21 cellular contexts compared by ENCODE assay signal in genomic region chr2:148490840-148491439, GRCh38.
DNase-seq lines count a peak whose midpoint lies in the region; ATAC-seq, FAIRE-seq and TF ChIP-seq lines count a peak whose summit lies in the region.
"Had no signal": no experiment of that assay in that cellular context is flagged by ENCODE, and none has a peak within 500 bp of the region (broad histone marks: within the 10 kb centered on the region; RNA-seq: fewer than 3 reads in every experiment).

No MANE protein-coding gene starts in this region.

- H2BK120ac ChIP-seq in trophoblast cell (ENCODE audit: insufficient read depth, low read length, poor library complexity), result no peak overlapping the region

- TF ChIP-seq EP300 in SK-N-SH (IDR thresholded peaks at IDR 0.05; ENCODE audit: borderline replicate concordance in 1 of 2, low read depth in 1 of 2, low read length in 1 of 2) (peak in 1 of 2 experiments; percentile 55; a peak in 1 of 4 replicates), upper lobe of left lung (IDR thresholded peaks at IDR 0.05) (no peak)

- H4K91ac ChIP-seq in trophoblast cell (ENCODE audit: low read depth, low read length), result no peak overlapping the region

- H3K4me1 ChIP-seq in SK-N-SH (ENCODE audit: control insufficient read depth in 1 of 2, insufficient read depth in 2 of 2, low read depth in 1 of 2, low read length in 1 of 2), result peaks cover 0 to 10% of the 10 kb centered on the region in 2 experiments; a peak in 3 of 4 replicates
- no peaks in the 10 kb centered on the region for H3K4me1 ChIP-seq in hepatocyte (ENCODE audit: insufficient read depth)
- H3K4me1 ChIP-seq in trophoblast cell (ENCODE audit: control insufficient read depth in 1 of 2, insufficient read depth in 2 of 2, low read length in 2 of 2), result no peaks in the 10 kb centered on the region
- no peaks in the 10 kb centered on the region for H3K4me1 ChIP-seq in upper lobe of left lung

- H4K12ac ChIP-seq in trophoblast cell (ENCODE audit: low read depth, low read length), result no peak overlapping the region

- H3K9me2 ChIP-seq in SK-N-SH, result no peaks in the 10 kb centered on the region
- no peaks in the 10 kb centered on the region for H3K9me2 ChIP-seq in hepatocyte (replicated peaks; ENCODE audit: insufficient read depth)

- no peak for TF ChIP-seq POLR2A in erythroblast (IDR thresholded peaks at IDR 0.05; ENCODE audit: low read length)
- no peak for TF ChIP-seq POLR2A in upper lobe of left lung (IDR thresholded peaks at IDR 0.05)

- H3K9me3 ChIP-seq in SK-N-SH, result no peaks in the 10 kb centered on the region
- no peaks in the 10 kb centered on the region for H3K9me3 ChIP-seq in hepatocyte (ENCODE audit: low read depth)
- H3K9me3 ChIP-seq in trophoblast cell (ENCODE audit: insufficient read depth, low read depth, low read length), result no peaks in the 10 kb centered on the region
- no peaks in the 10 kb centered on the region for H3K9me3 ChIP-seq in upper lobe of left lung
- H3K9me3 ChIP-seq: BLaER1 had no signal

- no peaks in the 10 kb centered on the region for H3K79me1 ChIP-seq in trophoblast cell (ENCODE audit: low read length)

- no peak overlapping the region for H2AK5ac ChIP-seq in trophoblast cell (ENCODE audit: low read length)

- 56% methylated on average over 4 of the region's 4 CpGs for WGBS in SK-N-SH (ENCODE audit: low lambda C conversion rate)
- 56% methylated on average over 4 of the region's 4 CpGs for WGBS in hepatocyte (ENCODE audit: low lambda C conversion rate, missing lambda C conversion rate)
- WGBS in trophoblast cell (ENCODE audit: extremely low coverage, insufficient coverage, insufficient read length), result no CpG with 5 or more reads among the region's 4 CpGs
- WGBS in upper lobe of left lung, 2 donors, result 89 to 95% methylated on average over 4 of the region's 4 CpGs

- H3K18ac ChIP-seq in trophoblast cell (ENCODE audit: low read length), result no peak overlapping the region

- TF ChIP-seq RAD21 in SK-N-SH (IDR thresholded peaks at IDR 0.05; ENCODE audit: low read length), result no peak; the same call in 1 of the 2 replicates

- H3K36me3 ChIP-seq in SK-N-SH (replicated peaks in 1 of 2; ENCODE audit: control insufficient read depth in 1 of 2, insufficient read depth in 2 of 2, low read length in 1 of 2) (peaks cover 0 to 5% of the 10 kb centered on the region in 2 experiments), hepatocyte (replicated peaks; ENCODE audit: insufficient read depth, low read depth) (no peaks in the 10 kb centered on the region), trophoblast cell (ENCODE audit: control insufficient read depth in 1 of 2, insufficient read depth in 2 of 2, low read length in 2 of 2) (peaks cover 2 to 4% of the 10 kb centered on the region in 2 experiments), upper lobe of left lung (peaks cover 0 to 8% (median 4%) of the 10 kb centered on the region in 4 donors)

- no peak overlapping the region for H3K23ac ChIP-seq in trophoblast cell (ENCODE audit: low read length)

- no peaks in the 10 kb centered on the region for H3K27me3 ChIP-seq in SK-N-SH (ENCODE audit: insufficient read depth)
- H3K27me3 ChIP-seq in hepatocyte, result no peaks in the 10 kb centered on the region
- no peaks in the 10 kb centered on the region for H3K27me3 ChIP-seq in trophoblast cell (ENCODE audit: insufficient read depth, low read length)
- H3K27me3 ChIP-seq in upper lobe of left lung, result no peaks in the 10 kb centered on the region
- H3K27me3 ChIP-seq: BLaER1 had no signal

- no peak overlapping the region for H3K4ac ChIP-seq in trophoblast cell (ENCODE audit: low read depth, low read length)

- H3F3A ChIP-seq in SK-N-SH (replicated peaks; ENCODE audit: insufficient read depth), result no peaks in the 10 kb centered on the region

- peak; percentile 59 for FAIRE-seq in urothelium cell line (lab: Jason Lieb, UNC)
- FAIRE-seq: A204.1, GM12892, GM18507 had no signal

- no peak overlapping the region for H3K14ac ChIP-seq in trophoblast cell (ENCODE audit: low read length)

- H3K4me3 ChIP-seq in SK-N-SH (ENCODE audit: low read depth in 2 of 2, low read length in 1 of 2), result no peak overlapping the region
- no peak overlapping the region for H3K4me3 ChIP-seq in hepatocyte
- no peak overlapping the region for H3K4me3 ChIP-seq in trophoblast cell (ENCODE audit: low read depth, low read length)
- H3K4me3 ChIP-seq in upper lobe of left lung, result no peak overlapping the region
- H3K4me3 ChIP-seq: BLaER1, GM23248 had no signal

- no peaks in the 10 kb centered on the region for H4K20me1 ChIP-seq in SK-N-SH (ENCODE audit: insufficient read depth)
- H4K20me1 ChIP-seq in hepatocyte (ENCODE audit: insufficient read depth, poor library complexity, severe bottlenecking), result no peaks in the 10 kb centered on the region
- H4K20me1 ChIP-seq: BLaER1 had no signal

- H3K9ac ChIP-seq in SK-N-SH (no peak overlapping the region), trophoblast cell (ENCODE audit: low read length) (peak overlapping the region; percentile 65)
- H3K9ac ChIP-seq: BLaER1, GM23248 had no signal

- ATAC-seq in HG03521 (IDR thresholded peaks at IDR 0.05; ENCODE audit: unreplicated experiment), result no peak
- ATAC-seq in upper lobe of left lung (ENCODE audit: low FRiP score in 2 of 2), result no peak

- H2BK5ac ChIP-seq in trophoblast cell (ENCODE audit: low read depth, low read length, poor library complexity), result no peak overlapping the region

- CTCF ChIA-PET in SK-N-SH (lab: Yijun Ruan, JAX), result no interaction called here

- H3K27ac ChIP-seq in SK-N-SH (ENCODE audit: low read depth in 2 of 2, low read length in 1 of 2) (no peak overlapping the region), hepatocyte (peak overlapping the region; percentile 24), trophoblast cell (ENCODE audit: low read depth, low read length) (no peak overlapping the region), upper lobe of left lung (no peak overlapping the region)
- H3K27ac ChIP-seq: BLaER1, GM23248, HL-60 had no signal

- no peak overlapping the region for H4K8ac ChIP-seq in trophoblast cell (ENCODE audit: low read depth, low read length)

- H3K79me2 ChIP-seq in SK-N-SH (ENCODE audit: insufficient read depth), result no peaks in the 10 kb centered on the region
- no peaks in the 10 kb centered on the region for H3K79me2 ChIP-seq in hepatocyte
- H3K79me2 ChIP-seq in trophoblast cell (ENCODE audit: control insufficient read depth, insufficient read depth, low read length, poor library complexity), result no peaks in the 10 kb centered on the region

- H3K4me2 ChIP-seq in SK-N-SH (no peak overlapping the region), hepatocyte (no peak overlapping the region), trophoblast cell (ENCODE audit: low read length) (no peak overlapping the region)
- H3K4me2 ChIP-seq: BLaER1 had no signal

- no peak overlapping the region for H2BK12ac ChIP-seq in trophoblast cell (ENCODE audit: low read length)

- TF ChIP-seq CTCF in SK-N-SH (IDR thresholded peaks at IDR 0.05) (no peak), hepatocyte (IDR thresholded peaks at IDR 0.05; ENCODE audit: poor library complexity) (no peak), upper lobe of left lung (IDR thresholded peaks at IDR 0.05) (no peak)

- DNase-seq in SK-N-SH, result peak; percentile 55
- no peak for DNase-seq in hepatocyte (ENCODE audit: low spot score)
- no peak for DNase-seq in trophoblast cell
- no peak for DNase-seq in urothelium cell line (ENCODE audit: low spot score)
- DNase-seq in erythroblast (lab: John Stamatoyannopoulos, UW), result no peak
- DNase-seq in stimulated activated CD4-positive, alpha-beta T cell treated with anti-CD3 and anti-CD28 coated beads, Interleukin-15, amount 100 ng/mL, for 24 hours, result no peak
- DNase-seq in upper lobe of left lung, result no peak
- DNase-seq: ACHN; AML-193; CD4-positive, alpha-beta memory T cell; DMS153; DMS79; GDM1; GM23248; HCEC 1CT had no signal

- no peak overlapping the region for H2AFZ ChIP-seq in SK-N-SH (ENCODE audit: low read depth)
- H2AFZ ChIP-seq in hepatocyte, result no peak overlapping the region
- no peak overlapping the region for H2AFZ ChIP-seq in trophoblast cell (ENCODE audit: insufficient read depth, low read length, poor library complexity)
- H2AFZ ChIP-seq: GM23248 had no signal

- POLR2A ChIA-PET in SK-N-SH (lab: Yijun Ruan, JAX), result no interaction called here

TF ChIP-seq in SK-N-SH, 30 proteins besides CTCF, POLR2A, EP300 and RAD21:
- TF ChIP-seq GABPA (IDR thresholded peaks at IDR 0.05; ENCODE audit: low read depth), result no peak
- no peak for TF ChIP-seq SMC3 (IDR thresholded peaks at IDR 0.05; ENCODE audit: low read depth, low read length)
- peak; percentile 45 for TF ChIP-seq CHD2 (IDR thresholded peaks at IDR 0.05; ENCODE audit: low read length, partially characterized antibody)
- no peak for TF ChIP-seq TAF1 (IDR thresholded peaks at IDR 0.05; ENCODE audit: borderline replicate concordance, low read depth, low read length)
- TF ChIP-seq RCOR1 (IDR thresholded peaks at IDR 0.05; ENCODE audit: low read length), result peak; percentile 78; the same call in 1 of the 2 replicates
- TF ChIP-seq TCF12 (IDR thresholded peaks at IDR 0.05), result peak; percentile 62
- TF ChIP-seq MAX (IDR thresholded peaks at IDR 0.05; ENCODE audit: low read depth), result no peak
- peak; percentile 53; the same call in 1 of the 2 replicates for TF ChIP-seq POLR2AphosphoS5 (IDR thresholded peaks at IDR 0.05; ENCODE audit: low read depth, low read length)
TF ChIP-seq in SK-N-SH: peak in this region for 4.
